In genomic region chr18:30888344-30888743, GRCh38 we compare ENCODE assay signal across 30 cellular contexts.
"Had no signal": no experiment of that assay in that cellular context is flagged by ENCODE, and none has a peak within 500 bp of the region (broad histone marks: within the 10 kb centered on the region; RNA-seq: fewer than 3 reads in every experiment).

No MANE protein-coding gene starts in this region.

- H3K36me3 ChIP-seq: Peyer's patch, SJSA1 had no signal

- H3K4me3 ChIP-seq: Peyer's patch, SJSA1 had no signal

- H3K27ac ChIP-seq: KMS-11, Peyer's patch, SJSA1 had no signal

- H3K9ac ChIP-seq: KMS-11, SK-N-SH had no signal

- H3K4me1 ChIP-seq: Peyer's patch, SJSA1 had no signal

- H3K27me3 ChIP-seq: Peyer's patch had no signal

- DNase-seq: Karpas-422; MM.1S; MV-4-11; NCI-H1092; NCI-H1105; NCI-H1417 treated with DMSO at 0.1 percent for 48 hours; NCI-H1436 treated with DMSO at 0.1 percent for 48 hours; NCI-H1694 treated with DMSO at 0.1 percent for 48 hours; NCI-H187 treated with DMSO at 0.1 percent for 48 hours; NCI-H2029; NCI-H2081; NCI-H2171 treated with DMSO at 0.1 percent for 48 hours; NCI-H2227 treated with DMSO at 0.1 percent for 48 hours; NCI-H345; NCI-H446; NCI-H510A treated with DMSO at 0.1 percent for 48 hours; NCI-H524 treated with DMSO at 0.1 percent for 48 hours; NCI-H526 treated with DMSO at 0.1 percent for 48 hours; NCI-H774; NK-92 treated with Interleukin-12 subunit alpha and Interleukin-12 subunit beta, amount 100 ng/mL, for 24 hours; OCI-M1; PC-3; Peyer's patch; Right ventricle myocardium superior; RPMI8226; SHP77 treated with DMSO at 0.1 percent for 48 hours; SK-N-SH; SW 1271 had no signal

- H3K4me2 ChIP-seq: KMS-11, SK-N-SH had no signal
